12 cellular contexts compared by ENCODE assay signal in the genomic region with DNA sequence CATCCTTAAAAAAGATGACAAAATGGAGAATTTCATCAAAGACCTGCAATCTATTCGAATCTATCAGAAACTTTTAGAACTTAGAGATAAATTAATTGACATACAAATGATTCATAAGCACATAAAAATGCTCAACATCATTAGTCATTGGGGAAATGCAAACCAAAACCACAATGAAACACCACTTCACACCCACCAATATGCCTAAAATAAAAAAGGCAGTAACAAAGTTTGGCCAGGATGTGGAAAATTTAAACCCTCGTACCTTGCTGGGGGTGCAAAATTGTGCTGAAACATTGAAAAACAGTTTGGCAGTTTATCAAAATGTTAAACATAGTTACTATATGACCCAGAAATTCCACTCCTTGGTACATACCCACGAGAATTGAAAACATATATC. TPM values are rescaled to one million over a fixed set of nuclear protein-coding genes. Genes with fewer than 3 reads are reported as not detected.
DNase-seq lines count a peak whose midpoint lies in the region; ATAC-seq and TF ChIP-seq lines count a peak whose summit lies in the region.
"Had no signal": no experiment of that assay in that cellular context is flagged by ENCODE, and none has a peak within 500 bp of the region (broad histone marks: within the 10 kb centered on the region; RNA-seq: fewer than 3 reads in every experiment).

No MANE protein-coding gene starts in this region.

- no peak overlapping the region for H3K27ac ChIP-seq in RWPE1

- peaks cover 4% of the 10 kb centered on the region for H3K9me3 Mint-ChIP-seq in activated naive CD4-positive, alpha-beta T cell treated with anti-CD3 and anti-CD28 coated beads for 36 hours
- H3K9me3 Mint-ChIP-seq in stimulated activated effector memory CD8-positive, alpha-beta T cell treated with anti-CD3 and anti-CD28 coated beads, Interleukin-12 subunit alpha, Interleukin-12 subunit beta, amount 100 ng/mL, for 72 hours = peaks cover 4% of the 10 kb centered on the region
- no peaks in the 10 kb centered on the region for H3K9me3 Mint-ChIP-seq in type B pancreatic cell

- no peak overlapping the region for H3K4me3 Mint-ChIP-seq in activated naive CD4-positive, alpha-beta T cell treated with anti-CD3 and anti-CD28 coated beads for 36 hours
- H3K4me3 Mint-ChIP-seq in stimulated activated effector memory CD8-positive, alpha-beta T cell treated with anti-CD3 and anti-CD28 coated beads, Interleukin-12 subunit alpha, Interleukin-12 subunit beta, amount 100 ng/mL, for 72 hours = peak overlapping the region; percentile 57
- no peak overlapping the region for H3K4me3 Mint-ChIP-seq in type B pancreatic cell
- H3K4me3 Mint-ChIP-seq: B cell had no signal

- peak overlapping the region; percentile 24 for H3K27ac Mint-ChIP-seq in activated naive CD4-positive, alpha-beta T cell treated with anti-CD3 and anti-CD28 coated beads for 36 hours
- peak overlapping the region; percentile 67 for H3K27ac Mint-ChIP-seq in stimulated activated effector memory CD8-positive, alpha-beta T cell treated with anti-CD3 and anti-CD28 coated beads, Interleukin-12 subunit alpha, Interleukin-12 subunit beta, amount 100 ng/mL, for 72 hours
- no peak overlapping the region for H3K27ac Mint-ChIP-seq in type B pancreatic cell
- H3K27ac Mint-ChIP-seq: B cell had no signal

- peaks cover 3% of the 10 kb centered on the region for H3K27me3 Mint-ChIP-seq in activated naive CD4-positive, alpha-beta T cell treated with anti-CD3 and anti-CD28 coated beads for 36 hours (ENCODE audit: low read depth)
- no peaks in the 10 kb centered on the region for H3K27me3 Mint-ChIP-seq in type B pancreatic cell

- intact Hi-C loops in activated naive CD4-positive, alpha-beta T cell treated with anti-CD3 and anti-CD28 coated beads for 36 hours (cut with micrococcal nuclease) = loop anchor here (1.0 kb wide), 1 partner anchor 38 kb away; no protein-coding TSS in a partner anchor

- ATAC-seq in stimulated activated effector memory CD8-positive, alpha-beta T cell treated with anti-CD3 and anti-CD28 coated beads, Interleukin-12 subunit alpha, Interleukin-12 subunit beta, amount 100 ng/mL, for 72 hours = peak; percentile 85
- ATAC-seq in GM18909 (IDR thresholded peaks at IDR 0.05; ENCODE audit: poor library complexity, unreplicated experiment) = no peak

- TF ChIP-seq CTCF in RWPE1 (conservative IDR thresholded peaks at IDR 0.05; ENCODE audit: low read depth) (no peak), cardiac fibroblast (IDR thresholded peaks at IDR 0.05; ENCODE audit: low read depth, low read length) (no peak), type B pancreatic cell (conservative IDR thresholded peaks at IDR 0.05) (no peak)

- H3K36me3 Mint-ChIP-seq in activated naive CD4-positive, alpha-beta T cell treated with anti-CD3 and anti-CD28 coated beads for 36 hours (ENCODE audit: low read depth) = no peaks in the 10 kb centered on the region
- peaks cover 16% of the 10 kb centered on the region for H3K36me3 Mint-ChIP-seq in stimulated activated effector memory CD8-positive, alpha-beta T cell treated with anti-CD3 and anti-CD28 coated beads, Interleukin-12 subunit alpha, Interleukin-12 subunit beta, amount 100 ng/mL, for 72 hours
- no peaks in the 10 kb centered on the region for H3K36me3 Mint-ChIP-seq in type B pancreatic cell

- peak; percentile 37 for DNase-seq in activated naive CD4-positive, alpha-beta T cell treated with anti-CD3 and anti-CD28 coated beads for 36 hours
- no peak for DNase-seq in activated naive CD4-positive, alpha-beta T cell treated with anti-CD3 and anti-CD28 coated beads, Interleukin-2, amount 50 U/mL, for 16 hours
- peak; percentile 28 for DNase-seq in RWPE1 (ENCODE audit: low spot score)
- peak; percentile 18 to 48 for DNase-seq in cardiac fibroblast (ENCODE audit: low read depth in 2 of 2)
- peak; percentile 25 to 71 for DNase-seq in stimulated activated effector memory CD8-positive, alpha-beta T cell treated with anti-CD3 and anti-CD28 coated beads, Interleukin-12 subunit alpha, Interleukin-12 subunit beta, amount 100 ng/mL, for 72 hours (ENCODE audit: low spot score in 2 of 2)
- DNase-seq in NCI-H1694 treated with DMSO at 0.1 percent for 48 hours (lab: John Stamatoyannopoulos, UW) = no peak
- DNase-seq in type B pancreatic cell (ENCODE audit: extremely low spot score, unreplicated experiment) = no peak
- DNase-seq: activated CD8-positive, alpha-beta memory T cell treated with anti-CD3 and anti-CD28 coated beads for 24 hours; NCI-H1436; SW 1271 had no signal

- H3K4me3 ChIP-seq in cardiac fibroblast (replicated peaks in 1 of 2; ENCODE audit: low read depth in 2 of 2, low read length in 2 of 2) = no peak overlapping the region

- CTCF ChIA-PET in activated naive CD4-positive, alpha-beta T cell treated with anti-CD3 and anti-CD28 coated beads for 36 hours (lab: Charles Lee) = no interaction called here
- CTCF ChIA-PET in RWPE1 (lab: Yijun Ruan, JAX) = no interaction called here

- POLR2A ChIA-PET in RWPE1 (lab: Yijun Ruan, JAX; ENCODE audit: low non-redundant PET) = no interaction called here

- H3K4me1 Mint-ChIP-seq in activated naive CD4-positive, alpha-beta T cell treated with anti-CD3 and anti-CD28 coated beads for 36 hours (ENCODE audit: low read depth) = peaks cover 17% of the 10 kb centered on the region
- peaks cover 72% of the 10 kb centered on the region for H3K4me1 Mint-ChIP-seq in stimulated activated effector memory CD8-positive, alpha-beta T cell treated with anti-CD3 and anti-CD28 coated beads, Interleukin-12 subunit alpha, Interleukin-12 subunit beta, amount 100 ng/mL, for 72 hours
- peaks cover 8% of the 10 kb centered on the region for H3K4me1 Mint-ChIP-seq in type B pancreatic cell (ENCODE audit: unreplicated experiment)
- H3K4me1 Mint-ChIP-seq: B cell had no signal

RNA-seq across cellular contexts. Expression of a gene that starts 11.5 kb away (rescaled TPM):
- total RNA-seq in activated naive CD4-positive, alpha-beta T cell treated with anti-CD3 and anti-CD28 coated beads for 36 hours = 10 to 100 TPM; 10.0 to 13.7 TPM
- 22.9 and 31.9 TPM in 2 replicates for total RNA-seq in type B pancreatic cell (ENCODE audit: low replicate concordance)

RNA-seq across cellular contexts. Expression of a gene that starts 52.7 kb away (rescaled TPM):
- total RNA-seq in activated naive CD4-positive, alpha-beta T cell treated with anti-CD3 and anti-CD28 coated beads for 36 hours = 10 to 100 TPM; 67.3 to 70.0 TPM
- total RNA-seq in type B pancreatic cell (ENCODE audit: low replicate concordance) = 27.3 and 27.6 TPM in 2 replicates

Comparison
In these comparisons a context has a peak if more than half of its experiments do, and no peak if none do; other contexts are left out.
1. DNase-seq: peak in activated naive CD4-positive, alpha-beta T cell treated with anti-CD3 and anti-CD28 coated beads for 36 hours (single experiment), RWPE1 (single experiment), cardiac fibroblast (2 of 2) and stimulated activated effector memory CD8-positive, alpha-beta T cell treated with anti-CD3 and anti-CD28 coated beads, Interleukin-12 subunit alpha, Interleukin-12 subunit beta, amount 100 ng/mL, for 72 hours (2 of 2); none in activated naive CD4-positive, alpha-beta T cell treated with anti-CD3 and anti-CD28 coated beads, Interleukin-2, amount 50 U/mL, for 16 hours (single experiment), NCI-H1694 treated with DMSO at 0.1 percent for 48 hours (single experiment) and type B pancreatic cell (single experiment).